17 cellular contexts compared by ENCODE assay signal in genomic region chr2:15797231-15797945, GRCh38.
A peak's percentile ranks its signal among the peaks of the same experiment; 100 is the strongest.
DNase-seq lines count a peak whose midpoint lies in the region; FAIRE-seq and TF ChIP-seq lines count a peak whose summit lies in the region.
"Had no signal": no experiment of that assay in that cellular context is flagged by ENCODE, and none has a peak within 500 bp of the region (broad histone marks: within the 10 kb centered on the region; RNA-seq: fewer than 3 reads in every experiment).

No MANE protein-coding gene starts in this region.

- peaks cover 2% of the 10 kb centered on the region for H3K27me3 ChIP-seq in kidney epithelial cell (ENCODE audit: control insufficient read depth, insufficient read depth, low read length)
- H3K27me3 ChIP-seq: ascending aorta; BLaER1 treated with 17β-estradiol and CSF1 and Interleukin-3, amounts not matched to agents 10 nM and 100 nM; neutrophil; uterus had no signal

- no peak overlapping the region for H2AFZ ChIP-seq in OCI-LY7 (ENCODE audit: low read length)

- DNase-seq in COR-L47 (lab: John Stamatoyannopoulos, UW) (peak; percentile 1), OCI-LY7 (ENCODE audit: low spot score) (peak; percentile 6), kidney epithelial cell (ENCODE audit: low read depth) (no peak), NCI-H2029 treated with DMSO at 0.1 percent for 48 hours (lab: John Stamatoyannopoulos, UW) (no peak), GM12891 (ENCODE audit: insufficient read length, low spot score) (no peak), caudate nucleus (lab: John Stamatoyannopoulos, UW) (no peak), 8988T (no peak)
- DNase-seq: activated gamma-delta T cell; hippocampal formation; stimulated activated naive CD8-positive, alpha-beta T cell treated with anti-CD3 and anti-CD28 coated beads, Interleukin-15, Interleukin-2, amounts not matched to agents 100 U/mL and 50 U/mL, for 24 hours; uterus had no signal

- no peak for FAIRE-seq in GM12891 (lab: Jason Lieb, UNC)
- FAIRE-seq: G401.6, H54 had no signal

- TF ChIP-seq CTCF in GM12875 (IDR thresholded peaks at IDR 0.05; ENCODE audit: borderline replicate concordance, insufficient read depth, low read depth, low read length) (0 out of 2 replicates have a peak, but pooled peaks have one; percentile 10), OCI-LY7 (conservative IDR thresholded peaks at IDR 0.05; ENCODE audit: low read length) (peak; percentile 34; the same call in 1 of the 2 replicates), kidney epithelial cell (IDR thresholded peaks at IDR 0.05; ENCODE audit: insufficient read depth, low read length, poor library complexity, severe bottlenecking) (peak; percentile 46)

- TF ChIP-seq POLR2A in GM12891 (IDR thresholded peaks at IDR 0.05; ENCODE audit: low read depth, low read length) = no peak

- H3K4me1 ChIP-seq in OCI-LY7 (ENCODE audit: insufficient read depth, low read length, poor library complexity, severe bottlenecking) = no peaks in the 10 kb centered on the region
- H3K4me1 ChIP-seq: ascending aorta, uterus had no signal

- H3K36me3 ChIP-seq in OCI-LY7 (ENCODE audit: insufficient read depth, low read length) (no peaks in the 10 kb centered on the region), kidney epithelial cell (ENCODE audit: control insufficient read depth, insufficient read depth, low read length) (no peaks in the 10 kb centered on the region)
- H3K36me3 ChIP-seq: ascending aorta; BLaER1 treated with 17β-estradiol and CSF1 and Interleukin-3, amounts not matched to agents 10 nM and 100 nM; neutrophil; uterus had no signal

- no peaks in the 10 kb centered on the region for H4K20me1 ChIP-seq in OCI-LY7 (ENCODE audit: insufficient read depth, low read length)
- H4K20me1 ChIP-seq: BLaER1 treated with 17β-estradiol and CSF1 and Interleukin-3, amounts not matched to agents 10 nM and 100 nM had no signal

- CTCF ChIA-PET in OCI-LY7 (lab: Charles Lee; ENCODE audit: unreplicated experiment) = no interaction called here

- BruUV-seq in OCI-LY7 (replicated peaks; lab: Mats Ljungman, UMichigan) = no TSS peak

- H3K27ac ChIP-seq in OCI-LY7 (ENCODE audit: low read depth, low read length, poor library complexity, severe bottlenecking) = no peak overlapping the region
- no peak overlapping the region for H3K27ac ChIP-seq in caudate nucleus (ENCODE audit: low read depth, low read length)
- H3K27ac ChIP-seq: ascending aorta; BLaER1 treated with 17β-estradiol and CSF1 and Interleukin-3, amounts not matched to agents 10 nM and 100 nM; neutrophil; uterus had no signal

- H3K9me3 ChIP-seq in OCI-LY7 (ENCODE audit: low read length) = no peaks in the 10 kb centered on the region
- H3K9me3 ChIP-seq: ascending aorta; BLaER1 treated with 17β-estradiol and CSF1 and Interleukin-3, amounts not matched to agents 10 nM and 100 nM; neutrophil; uterus had no signal

- POLR2A ChIA-PET in OCI-LY7 (lab: Charles Lee) = no interaction called here

- H3K79me2 ChIP-seq in OCI-LY7 (ENCODE audit: insufficient read depth, low read depth, low read length) = no peaks in the 10 kb centered on the region

- H3K4me3 ChIP-seq in GM12875 (ENCODE audit: low read depth, low read length) = no peak overlapping the region
- H3K4me3 ChIP-seq in OCI-LY7 (ENCODE audit: low read depth, low read length, poor library complexity, severe bottlenecking) = no peak overlapping the region
- no peak overlapping the region for H3K4me3 ChIP-seq in kidney epithelial cell (ENCODE audit: low read depth, low read length)
- H3K4me3 ChIP-seq: ascending aorta; BLaER1 treated with 17β-estradiol and CSF1 and Interleukin-3, amounts not matched to agents 10 nM and 100 nM; uterus had no signal

- no peaks in the 10 kb centered on the region for H3K9me2 ChIP-seq in OCI-LY7 (ENCODE audit: insufficient read depth, low read length)

- H3K4me2 ChIP-seq in OCI-LY7 (ENCODE audit: low read length) = no peak overlapping the region
- H3K4me2 ChIP-seq: BLaER1 treated with 17β-estradiol and CSF1 and Interleukin-3, amounts not matched to agents 10 nM and 100 nM had no signal

- intact Hi-C loops in OCI-LY7 (cut with micrococcal nuclease; ENCODE audit: unreplicated experiment) = no loop called here

TF ChIP-seq in GM12891, 5 proteins besides CTCF, POLR2A, EP300 and RAD21:
- TF ChIP-seq POLR2AphosphoS5 (IDR thresholded peaks at IDR 0.05; ENCODE audit: low read depth, low read length) = no peak

Comparison
In these comparisons a context has a peak if more than half of its experiments do, and no peak if none do; other contexts are left out.
1. DNase-seq: peak in COR-L47 (single experiment) and OCI-LY7 (single experiment); none in kidney epithelial cell (single experiment), NCI-H2029 treated with DMSO at 0.1 percent for 48 hours (single experiment), GM12891 (single experiment), caudate nucleus (0 of 61) and 8988T (single experiment).
2. Peak in every context shown above with its lines, with median percentiles within 50 percentile points of each other: CTCF ChIP-seq.